In the genomic region with DNA sequence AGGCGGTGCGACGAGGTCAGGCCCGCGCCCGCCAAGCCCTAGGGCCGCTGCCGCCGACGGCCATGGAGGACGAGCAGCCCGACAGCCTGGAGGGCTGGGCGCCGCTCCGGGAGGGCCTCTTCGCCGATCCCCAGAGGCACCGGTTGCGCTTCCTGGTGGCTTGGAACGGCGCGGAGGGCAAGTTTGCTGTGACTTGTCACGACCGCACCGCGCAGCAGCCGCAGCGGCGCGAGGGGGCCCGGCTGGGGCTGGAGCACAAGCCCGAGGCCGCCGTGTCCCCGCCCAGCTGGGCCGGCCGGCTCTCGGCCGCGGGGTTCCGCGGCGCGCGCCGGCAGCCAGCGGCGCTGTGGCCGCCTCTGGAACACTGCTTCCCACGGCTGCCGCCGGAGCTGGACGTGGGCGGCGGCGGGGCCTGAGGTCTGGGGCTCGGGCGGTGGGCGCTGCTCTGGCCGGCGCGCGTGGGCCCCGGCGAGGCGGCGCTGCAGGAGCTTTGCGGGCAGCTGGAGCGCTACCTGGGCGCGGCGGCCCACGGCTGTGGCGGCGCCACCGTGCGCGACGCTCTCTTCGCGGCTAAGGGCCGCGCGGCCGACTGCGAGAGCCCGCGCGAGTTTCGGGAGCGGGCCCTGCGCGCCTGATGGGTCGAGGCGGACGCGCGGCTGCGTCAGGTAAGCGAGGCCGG, we compare ENCODE assay signal across 9 cellular contexts. TPM values are rescaled to one million over a fixed set of nuclear protein-coding genes. Genes with fewer than 3 reads are reported as not detected.
DNase-seq lines count a peak whose midpoint lies in the region; ATAC-seq and TF ChIP-seq lines count a peak whose summit lies in the region.
"Not testable (repeated sequence)": the region's sequence is repeated elsewhere in the genome, so short reads cannot be mapped to it uniquely, and the experiment has no call there.
"Had no signal": no experiment of that assay in that cellular context is flagged by ENCODE, and none has a peak within 500 bp of the region (broad histone marks: within the 10 kb centered on the region; RNA-seq: fewer than 3 reads in every experiment).

No MANE protein-coding gene starts in this region.

- not testable (repeated sequence) for H3K36me3 Mint-ChIP-seq in activated B cell treated with CpG ODN at 0.5 μM for 24 hours (ENCODE audit: low read depth)

- TF ChIP-seq CTCF in activated B cell treated with CpG ODN at 0.5 μM for 24 hours (IDR thresholded peaks at IDR 0.05); astrocyte of the spinal cord (IDR thresholded peaks at IDR 0.05; ENCODE audit: low read depth, low read length): not testable (repeated sequence)

- not testable (repeated sequence) for H3K9me3 ChIP-seq in mucosa of rectum (ENCODE audit: control insufficient read depth in 2 of 2, low read length in 2 of 2)

- CTCF ChIA-PET in activated B cell treated with CpG ODN at 0.5 μM for 24 hours (lab: Charles Lee), result not testable (repeated sequence)

- not testable (repeated sequence) for H3K27me3 ChIP-seq in mucosa of rectum (ENCODE audit: control insufficient read depth in 2 of 2, insufficient read depth in 2 of 2, low read length in 2 of 2)

- intact Hi-C loops in activated B cell treated with CpG ODN at 0.5 μM for 24 hours (cut with micrococcal nuclease), result not testable (repeated sequence)

- in situ Hi-C loops in astrocyte of the spinal cord (cut with HindIII; ENCODE audit: low sequenced_read_pairs), result not testable (repeated sequence)

- H3K4me3 ChIP-seq in astrocyte of the spinal cord (ENCODE audit: low read depth, low read length), result peak overlapping the region; percentile 32
- H3K4me3 ChIP-seq in mucosa of rectum (ENCODE audit: low read length in 2 of 2), result peak overlapping the region; percentile 7 to 23

- H3K9me3 Mint-ChIP-seq in activated B cell treated with CpG ODN at 0.5 μM for 24 hours, result not testable (repeated sequence)

- not testable (repeated sequence) for H3K27ac Mint-ChIP-seq in activated B cell treated with CpG ODN at 0.5 μM for 24 hours

- not testable (repeated sequence) for H3K4me3 Mint-ChIP-seq in activated B cell treated with CpG ODN at 0.5 μM for 24 hours

- DNase-seq in C1 segment of cervical spinal cord (lab: John Stamatoyannopoulos, UW) (peak in 9 of 14 donors; percentile 3 to 59 (median 35)), activated B cell treated with CpG ODN at 0.5 μM for 24 hours (peak; percentile 16), germinal center (ENCODE audit: low spot score) (peak; percentile 4)
- DNase-seq in astrocyte of the spinal cord (ENCODE audit: low read depth, low spot score), result not testable (repeated sequence)
- peak; percentile 11 to 34 for DNase-seq in stimulated activated CD8-positive, alpha-beta memory T cell treated with anti-CD3 and anti-CD28 coated beads, Interleukin-15, amount 100 ng/mL, for 4 hours (ENCODE audit: low read depth in 2 of 2)

- H3K36me3 ChIP-seq in mucosa of rectum (ENCODE audit: control insufficient read depth in 2 of 2, insufficient read depth in 2 of 2, low read length in 2 of 2), result not testable (repeated sequence)

- ATAC-seq in GM21423 (IDR thresholded peaks at IDR 0.05; ENCODE audit: unreplicated experiment) (peak; percentile 57), HG03571 (IDR thresholded peaks at IDR 0.05; ENCODE audit: unreplicated experiment) (peak; percentile 63), activated B cell treated with CpG ODN at 0.5 μM for 24 hours (ENCODE audit: low read depth) (peak; percentile 69)

- H3K4me1 Mint-ChIP-seq in activated B cell treated with CpG ODN at 0.5 μM for 24 hours, result not testable (repeated sequence)

- H3K9ac ChIP-seq in mucosa of rectum (ENCODE audit: low read depth in 1 of 2, low read length in 2 of 2), result not testable (repeated sequence)

- H3K27ac ChIP-seq in mucosa of rectum (ENCODE audit: low read depth in 2 of 2, low read length in 2 of 2), result peak overlapping the region; percentile 9 to 47

- H3K27me3 Mint-ChIP-seq in activated B cell treated with CpG ODN at 0.5 μM for 24 hours, result not testable (repeated sequence)

- not testable (repeated sequence) for H3K4me1 ChIP-seq in mucosa of rectum (ENCODE audit: control insufficient read depth in 2 of 2, insufficient read depth in 2 of 2, low read length in 2 of 2)

- POLR2A ChIA-PET in activated B cell treated with CpG ODN at 0.5 μM for 24 hours (lab: Charles Lee), result not testable (repeated sequence)

RNA-seq across cellular contexts. Expression of a gene that starts 25.4 kb away (rescaled TPM):
- total RNA-seq in activated B cell treated with CpG ODN at 0.5 μM for 24 hours, result 0.78 TPM in 1 of 2 replicates, not detected in the other
- total RNA-seq: SK-MEL-5 had no signal
